ENCODE assay signal across 10 cellular contexts in the genomic region with DNA sequence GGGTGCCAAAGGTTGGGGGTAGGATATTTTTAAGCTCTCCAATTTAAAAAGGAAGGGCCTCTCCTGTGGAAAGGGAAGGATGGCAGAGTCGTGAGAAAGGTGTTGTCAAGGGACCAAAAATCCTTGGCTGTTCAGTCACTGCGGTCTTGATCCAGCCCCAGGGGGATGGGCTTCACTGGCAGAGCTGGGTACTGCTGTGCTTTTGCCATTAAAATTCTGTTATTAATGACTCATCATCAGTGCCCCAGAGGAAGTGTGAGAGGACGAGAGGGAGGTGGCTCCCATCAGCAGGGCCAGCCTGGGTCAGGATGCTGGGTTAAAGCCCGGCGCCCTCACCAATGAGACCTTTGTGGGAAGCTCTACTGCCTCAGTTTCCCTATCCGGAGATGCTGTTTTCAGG. TPM values are rescaled to one million over a fixed set of nuclear protein-coding genes. Genes with fewer than 3 reads are reported as not detected.
A peak's percentile ranks its signal among the peaks of the same experiment; 100 is the strongest.
DNase-seq lines count a peak whose midpoint lies in the region; TF ChIP-seq lines count a peak whose summit lies in the region.
"Had no signal": no experiment of that assay in that cellular context is flagged by ENCODE, and none has a peak within 500 bp of the region (broad histone marks: within the 10 kb centered on the region; RNA-seq: fewer than 3 reads in every experiment).

No MANE protein-coding gene starts in this region.

- peaks cover 23% of the 10 kb centered on the region for H3K4me1 Mint-ChIP-seq in chondrocyte (ENCODE audit: low read depth)

- POLR2A ChIA-PET in A673 (lab: Charles Lee; ENCODE audit: low non-redundant PET) = no interaction called here

- H3K27me3 ChIP-seq in A673 (replicated peaks; ENCODE audit: insufficient read depth, low read depth, low read length, poor library complexity) = no peaks in the 10 kb centered on the region

- H3K9me3 ChIP-seq in A673 (ENCODE audit: low read depth, low read length, poor library complexity, severe bottlenecking) = no peaks in the 10 kb centered on the region

- CTCF ChIA-PET in A673 (lab: Charles Lee) = no interaction called here

- H3K4me3 Mint-ChIP-seq in chondrocyte (ENCODE audit: unreplicated experiment) = no peak overlapping the region

- H3K36me3 Mint-ChIP-seq in chondrocyte (ENCODE audit: low read depth) = peaks cover 9% of the 10 kb centered on the region

- intact Hi-C loops in A673 (cut with micrococcal nuclease; ENCODE audit: unreplicated experiment) = no loop called here
- intact Hi-C loops in lower leg skin (cut with DNase I; ENCODE audit: low total_unique reads) = no loop called here

- BruUV-seq in A673 (replicated peaks; lab: Mats Ljungman, UMichigan) = no TSS peak

- peaks cover 7% of the 10 kb centered on the region for H3K4me1 ChIP-seq in A673 (ENCODE audit: insufficient read depth, low read length, poor library complexity, severe bottlenecking)

- H3K4me3 ChIP-seq in A673 (ENCODE audit: low read depth, low read length, poor library complexity, severe bottlenecking) (no peak overlapping the region), HFF-Myc (replicated peaks; ENCODE audit: low read depth, low read length) (no peak overlapping the region), lower leg skin (ENCODE audit: low read depth, poor library complexity, severe bottlenecking) (no peak overlapping the region)

- no peak for TF ChIP-seq POLR2A in lower leg skin (IDR thresholded peaks at IDR 0.05)

- H3K9me3 Mint-ChIP-seq in chondrocyte (ENCODE audit: low read depth) = no peaks in the 10 kb centered on the region

- H3K27me3 Mint-ChIP-seq in chondrocyte (ENCODE audit: low read depth) = no peaks in the 10 kb centered on the region

- peaks cover 19% of the 10 kb centered on the region for H3K36me3 ChIP-seq in A673 (ENCODE audit: insufficient read depth, low read length, poor library complexity, severe bottlenecking)

- 39 to 43% methylated on average over 6 of the region's 6 CpGs for WGBS in lower leg skin, 2 donors

- H3K27ac Mint-ChIP-seq in chondrocyte (ENCODE audit: unreplicated experiment) = peak overlapping the region; percentile 80

- no peak overlapping the region for H3K27ac ChIP-seq in A673 (ENCODE audit: low read depth, low read length, poor library complexity, severe bottlenecking)

- no peak for TF ChIP-seq CTCF in A673 (conservative IDR thresholded peaks at IDR 0.05; ENCODE audit: low read depth, low read length)
- no peak for TF ChIP-seq CTCF in HFF-Myc (IDR thresholded peaks at IDR 0.05; ENCODE audit: low read depth, low read length, missing control alignments)
- TF ChIP-seq CTCF in chondrocyte (IDR thresholded peaks at IDR 0.05) = no peak
- TF ChIP-seq CTCF in lower leg skin (IDR thresholded peaks at IDR 0.05) = no peak

- DNase-seq in A673 (ENCODE audit: low spot score) = peak; percentile 58
- peak; percentile 10 for DNase-seq in HFF-Myc (ENCODE audit: extremely low read depth, low read depth)
- DNase-seq in chondrocyte (ENCODE audit: low spot score) = no peak
- DNase-seq in myocyte (ENCODE audit: low read depth) = peak; percentile 34
- DNase-seq in islet precursor cell = no peak
- no peak for DNase-seq in OCI-M1 (lab: John Stamatoyannopoulos, UW)
- no peak for DNase-seq in lower leg skin (ENCODE audit: low spot score in 2 of 2)
- DNase-seq in superior temporal gyrus (ENCODE audit: extremely low spot score) = no peak
- DNase-seq: activated CD4-positive, alpha-beta T cell treated with anti-CD3 and anti-CD28 coated beads for 48 hours; cerebellar nuclear complex had no signal

RNA-seq across cellular contexts. Expression of a gene that starts 16.7 kb away (rescaled TPM):
- total RNA-seq in A673 (2021) (0.57 and 0.75 TPM in 2 replicates), chondrocyte (0.02 TPM in 1 of 3 replicates, not detected in the others), myocyte (not detected in 2 replicates), lower leg skin (1 to 10 TPM in 1 of 4 donors, under 1 TPM in 3; 0.34 to 1.5 (median 0.54) TPM)
- 0.14 TPM for polyA plus RNA-seq in myocyte (2012)

RNA-seq across cellular contexts. Expression of a gene that starts 17.6 kb away (rescaled TPM):
- 35.1 and 40.1 TPM in 2 replicates for total RNA-seq in A673 (2021)
- total RNA-seq in chondrocyte = 43.8 to 52.4 TPM (median 45.0 TPM) in 3 replicates
- total RNA-seq in myocyte = 65.0 and 71.5 TPM in 2 replicates
- 52.6 TPM for polyA plus RNA-seq in myocyte (2012)
- total RNA-seq in lower leg skin = 10 to 100 TPM; 47.2 to 67.2 (median 49.2) TPM

RNA-seq across cellular contexts. Expression of a gene that starts 27.6 kb away (rescaled TPM):
- 59.2 and 67.1 TPM in 2 replicates for total RNA-seq in A673 (2021)
- 80.4 to 83.6 TPM (median 83.5 TPM) in 3 replicates for total RNA-seq in chondrocyte
- 100 and 127 TPM in 2 replicates for total RNA-seq in myocyte
- polyA plus RNA-seq in myocyte (2012) = 83.3 TPM
- 10 to 100 TPM; 32.2 to 57.3 (median 48.8) TPM for total RNA-seq in lower leg skin

Comparison
In these comparisons a context has a peak if more than half of its experiments do, and no peak if none do; other contexts are left out.
1. DNase-seq: peak in A673 (single experiment), HFF-Myc (single experiment) and myocyte (single experiment); none in chondrocyte (single experiment), islet precursor cell (single experiment), OCI-M1 (single experiment), lower leg skin (0 of 2) and superior temporal gyrus (single experiment).